Comparison of ENCODE assay signal across 9 cellular contexts in genomic region chr19:40416918-40417713, GRCh38. TPM values are rescaled to one million over a fixed set of nuclear protein-coding genes. Genes with fewer than 3 reads are reported as not detected.
DNase-seq lines count a peak whose midpoint lies in the region; ATAC-seq and TF ChIP-seq lines count a peak whose summit lies in the region.
"Had no signal": no experiment of that assay in that cellular context is flagged by ENCODE, and none has a peak within 500 bp of the region (broad histone marks: within the 10 kb centered on the region; RNA-seq: fewer than 3 reads in every experiment).

No MANE protein-coding gene starts in this region.

- peak overlapping the region; percentile 62 for H3K4me3 Mint-ChIP-seq in T-helper 17 cell
- H3K4me3 Mint-ChIP-seq: activated naive CD4-positive, alpha-beta T cell treated with anti-CD3 and anti-CD28 coated beads, Interleukin-2, amount 50 U/mL, for 24 hours had no signal

- peaks cover 21% of the 10 kb centered on the region for H3K4me1 Mint-ChIP-seq in T-helper 17 cell

- H3K27me3 Mint-ChIP-seq in T-helper 17 cell, result peaks cover under 1% of the 10 kb centered on the region
- H3K27me3 Mint-ChIP-seq: activated naive CD4-positive, alpha-beta T cell treated with anti-CD3 and anti-CD28 coated beads, Interleukin-2, amount 50 U/mL, for 24 hours had no signal

- H3K9me3 ChIP-seq in T-helper 17 cell (ENCODE audit: control insufficient read depth, low read length, poor library complexity, severe bottlenecking), result no peaks in the 10 kb centered on the region

- ATAC-seq in T-helper 17 cell (no peak), GM21390 (IDR thresholded peaks at IDR 0.05; ENCODE audit: unreplicated experiment) (no peak)

- peaks cover 2% of the 10 kb centered on the region for H3K36me3 Mint-ChIP-seq in T-helper 17 cell (ENCODE audit: low read depth)

- peak overlapping the region in 20 of 21 experiments; percentile 25 to 88 (median 69) for H3K27ac ChIP-seq in skin epidermis

- DNase-seq in T-helper 17 cell, result no peak
- peak; percentile 32 for DNase-seq in glomerular visceral epithelial cell (ENCODE audit: extremely low spot score)
- no peak for DNase-seq in effector CD8-positive, alpha-beta T cell (lab: John Stamatoyannopoulos, UW)
- DNase-seq in T1000 (lab: John Stamatoyannopoulos, UW), result no peak
- no peak for DNase-seq in activated CD4-positive, alpha-beta T cell treated with anti-CD3 and anti-CD28 coated beads, Interleukin-2, amount 50 U/mL, for 4 hours

- peak; percentile 14 for TF ChIP-seq POLR2A in GM18526 (IDR thresholded peaks at IDR 0.05; ENCODE audit: extremely low read depth, insufficient read length)

- H3K27ac Mint-ChIP-seq in T-helper 17 cell, result peak overlapping the region; percentile 81
- H3K27ac Mint-ChIP-seq: activated naive CD4-positive, alpha-beta T cell treated with anti-CD3 and anti-CD28 coated beads, Interleukin-2, amount 50 U/mL, for 24 hours had no signal

- H3K4me3 ChIP-seq in skin epidermis, result no peak overlapping the region

RNA-seq across cellular contexts. Expression of gene PRX, which starts 3.9 kb away (rescaled TPM):
- total RNA-seq in T-helper 17 cell, result 1 to 10 TPM; 1.5 to 1.7 TPM

RNA-seq across cellular contexts. Expression of gene SERTAD1, which starts 8.7 kb away (rescaled TPM):
- total RNA-seq in T-helper 17 cell, result 10 to 100 TPM; 18.1 to 19.4 TPM

RNA-seq across cellular contexts. Expression of gene SERTAD3, which starts 27.0 kb away (rescaled TPM):
- total RNA-seq in T-helper 17 cell, result 10 to 100 TPM; 23.5 to 24.6 TPM

RNA-seq across cellular contexts. Expression of gene HIPK4, which starts 27.1 kb away (rescaled TPM):
- total RNA-seq in T-helper 17 cell, result not detected

RNA-seq across cellular contexts. Expression of gene BLVRB, which starts 48.4 kb away (rescaled TPM):
- 1 to 10 TPM; 7.4 to 9.9 TPM for total RNA-seq in T-helper 17 cell
